In the genomic region with DNA sequence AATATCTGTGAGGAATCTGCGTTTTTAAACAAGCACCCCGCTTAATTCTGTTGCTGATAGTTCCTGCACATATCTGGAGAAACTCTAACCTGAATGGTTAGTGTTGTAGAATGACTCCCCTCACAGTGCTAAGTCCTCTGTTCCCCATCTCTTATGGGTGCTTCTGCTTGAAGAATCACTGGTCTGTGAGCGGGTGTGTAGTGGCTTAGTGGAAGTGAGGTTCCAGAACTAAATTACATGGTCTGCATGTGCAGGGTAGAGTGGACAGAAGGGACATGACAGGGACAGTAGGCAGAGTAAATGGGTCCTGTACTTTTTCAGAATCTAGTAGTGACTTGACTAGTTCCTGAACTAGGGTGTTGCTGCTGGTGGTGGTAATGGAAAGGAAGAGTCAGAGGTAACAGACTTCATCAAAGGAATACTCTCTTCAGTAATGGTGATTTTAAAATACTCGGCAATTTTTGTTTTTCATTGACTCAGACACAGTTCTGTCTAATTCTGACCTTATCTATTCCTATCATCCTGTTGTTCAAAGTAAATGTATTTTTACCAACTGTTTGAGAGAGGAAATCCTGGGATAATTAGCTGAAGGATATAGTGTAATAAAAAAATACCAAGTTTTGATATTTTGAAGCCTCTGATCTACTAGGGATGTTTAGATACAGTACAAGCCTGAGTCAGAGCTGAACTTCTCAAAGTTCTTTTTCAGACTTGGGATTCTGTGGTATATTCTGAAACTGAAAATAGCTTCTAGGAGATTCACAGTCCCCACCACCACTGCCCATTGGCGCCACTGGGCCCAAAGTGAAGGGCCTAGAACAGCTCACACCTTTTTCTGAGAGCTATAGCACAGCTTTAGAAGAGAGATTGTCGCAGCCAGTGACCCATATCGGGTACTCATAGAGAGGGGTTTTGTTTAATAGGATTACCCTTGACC, we compare ENCODE assay signal across 9 cellular contexts. TPM values are rescaled to one million over a fixed set of nuclear protein-coding genes. Genes with fewer than 3 reads are reported as not detected.
A peak's percentile ranks its signal among the peaks of the same experiment; 100 is the strongest.
DNase-seq lines count a peak whose midpoint lies in the region; ATAC-seq, FAIRE-seq and TF ChIP-seq lines count a peak whose summit lies in the region.
"Had no signal": no experiment of that assay in that cellular context is flagged by ENCODE, and none has a peak within 500 bp of the region (broad histone marks: within the 10 kb centered on the region; RNA-seq: fewer than 3 reads in every experiment).

No MANE protein-coding gene starts in this region.

- H3K9me3 ChIP-seq in left ventricle myocardium inferior (replicated peaks), result no peaks in the 10 kb centered on the region
- no peaks in the 10 kb centered on the region for H3K9me3 ChIP-seq in pancreas
- H3K9me3 ChIP-seq: SJSA1 had no signal

- no peak overlapping the region for H3K4me3 ChIP-seq in left ventricle myocardium inferior
- no peak overlapping the region for H3K4me3 ChIP-seq in pancreas
- H3K4me3 ChIP-seq: SJSA1 had no signal

- ATAC-seq in GM18861 (IDR thresholded peaks at IDR 0.05; ENCODE audit: unreplicated experiment) (peak; percentile 89), pancreas (no peak)

- H3K36me3 ChIP-seq in left ventricle myocardium inferior (no peaks in the 10 kb centered on the region), pancreas (no peaks in the 10 kb centered on the region)

- 72 to 85% methylated on average over 7 of the region's 7 CpGs for WGBS in pancreas, 2 donors

- peaks cover 81% of the 10 kb centered on the region for H3K4me1 ChIP-seq in left ventricle myocardium inferior
- H3K4me1 ChIP-seq in pancreas, result peaks cover 26 to 51% (median 40%) of the 10 kb centered on the region in 3 donors

- TF ChIP-seq CTCF in left ventricle myocardium inferior (IDR thresholded peaks at IDR 0.05; ENCODE audit: borderline replicate concordance), result peak; percentile 12
- no peak for TF ChIP-seq CTCF in pancreas (IDR thresholded peaks at IDR 0.05)

- DNase-seq in H4 (ENCODE audit: low spot score), result peak; percentile 34
- peak; percentile 20 for DNase-seq in NCI-H69 (lab: John Stamatoyannopoulos, UW)
- no peak for DNase-seq in left ventricle myocardium inferior
- no peak for DNase-seq in HTR-8/SVneo (ENCODE audit: insufficient read length, low spot score)
- no peak for DNase-seq in NCI-H1105 treated with DMSO at 0.1 percent for 48 hours (lab: John Stamatoyannopoulos, UW)
- no peak for DNase-seq in pancreas
- no peak for DNase-seq in NOMO-1 (lab: John Stamatoyannopoulos, UW; ENCODE audit: unreplicated experiment in 2 of 2)

- peak overlapping the region; percentile 67 for H3K27ac ChIP-seq in left ventricle myocardium inferior (replicated peaks)
- peak overlapping the region in 2 of 4 donors; percentile 10 to 74 for H3K27ac ChIP-seq in pancreas
- H3K27ac ChIP-seq: SJSA1 had no signal

- intact Hi-C loops in left ventricle myocardium inferior (cut with micrococcal nuclease) (no loop called here), pancreas (cut with DNase I) (loop anchor here in 1 of 3 donors (10.0 kb wide), 1 partner anchor 50 kb away; no protein-coding TSS in a partner anchor)

- H3K27me3 ChIP-seq in left ventricle myocardium inferior (ENCODE audit: low read depth), result no peaks in the 10 kb centered on the region
- no peaks in the 10 kb centered on the region for H3K27me3 ChIP-seq in pancreas
- H3K27me3 ChIP-seq: SJSA1 had no signal

- FAIRE-seq in HTR-8/SVneo (lab: Jason Lieb, UNC) (no peak), pancreas (lab: Jason Lieb, UNC) (no peak)

RNA-seq across cellular contexts. Expression of a gene that starts 55.5 kb away (rescaled TPM):
- 61.0 and 65.8 TPM in 2 replicates for total RNA-seq in H4 (2014; rRNA removed; shearing (Covaris generic))
- total RNA-seq in left ventricle myocardium inferior, result 75.7 TPM
- total RNA-seq in pancreas, result 100 to 1,000 TPM in 2 of 6 donors, 10 to 100 TPM in 4; 67.5 to 126 (median 79.0) TPM
- polyA plus RNA-seq in pancreas, result 10 to 100 TPM in 1 of 2 donors, 1 to 10 TPM in 1; 9.3 to 14.6 TPM

Comparison
In these comparisons a context has a peak if more than half of its experiments do, and no peak if none do; other contexts are left out.
1. DNase-seq: peak in H4 (single experiment) and NCI-H69 (single experiment); none in left ventricle myocardium inferior (single experiment), HTR-8/SVneo (single experiment), NCI-H1105 treated with DMSO at 0.1 percent for 48 hours (single experiment), pancreas (0 of 6) and NOMO-1 (0 of 2).